8 cellular contexts compared by ENCODE assay signal in genomic region chr10:394439-395101, GRCh38.
DNase-seq lines count a peak whose midpoint lies in the region; ATAC-seq, FAIRE-seq and TF ChIP-seq lines count a peak whose summit lies in the region.
"Not testable (repeated sequence)": the region's sequence is repeated elsewhere in the genome, so short reads cannot be mapped to it uniquely, and the experiment has no call there.

No MANE protein-coding gene starts in this region.

- TF ChIP-seq EP300 in HepG2 (IDR thresholded peaks at IDR 0.05; ENCODE audit: low read depth in 2 of 2, low read length in 2 of 2); HepG2 (CRISPR knock-in tag; IDR thresholded peaks at IDR 0.05; ENCODE audit: borderline replicate concordance): not testable (repeated sequence)

- BruUV-seq in HCT116 (replicated peaks; lab: Mats Ljungman, UMichigan); HepG2 (replicated peaks; lab: Mats Ljungman, UMichigan): not testable (repeated sequence)

- peaks cover 20% of the 10 kb centered on the region for H3K36me3 Mint-ChIP-seq in osteocyte (ENCODE audit: unreplicated experiment)

- peak; percentile 32 for ATAC-seq in HCT116
- ATAC-seq in HepG2 = not testable (repeated sequence)

- H3K4me1 ChIP-seq in HCT116 (ENCODE audit: control insufficient read depth in 1 of 2, insufficient read depth in 2 of 2, low read length in 2 of 2); HepG2 (ENCODE audit: insufficient read depth, low read length): not testable (repeated sequence)
- H3K4me1 ChIP-seq in stomach smooth muscle (ENCODE audit: control insufficient read depth, insufficient read depth, low read length) = peaks cover 43% of the 10 kb centered on the region

- peak overlapping the region; percentile 52 for H3K27ac Mint-ChIP-seq in osteocyte (ENCODE audit: unreplicated experiment)

- not testable (repeated sequence) for H3K4me2 ChIP-seq in HCT116 (ENCODE audit: low read length); HepG2 (ENCODE audit: low read depth, low read length)

- not testable (repeated sequence) for H3K9me3 Mint-ChIP-seq in osteocyte (ENCODE audit: unreplicated experiment)

- CTCF ChIA-PET in HCT116 (lab: Charles Lee) = interaction anchor here (0.6 kb wide), 1 partner anchor 267 kb away, joined by 3 read pairs; no protein-coding TSS in a partner anchor
- CTCF ChIA-PET in HepG2 (lab: Yijun Ruan, JAX; ENCODE audit: low intra/inter-chr PET ratio, low total read pairs) = not testable (repeated sequence)

- not testable (repeated sequence) for H2AFZ ChIP-seq in HCT116 (ENCODE audit: low read depth, low read length, poor library complexity, severe bottlenecking); HepG2 (ENCODE audit: low read length)

- intact Hi-C loops in HCT116 (cut with micrococcal nuclease); head of caudate nucleus (cut with DNase I); HepG2 (cut with micrococcal nuclease; ENCODE audit: unreplicated experiment): not testable (repeated sequence)

- not testable (repeated sequence) for H3K9me2 ChIP-seq in HCT116 (ENCODE audit: insufficient read depth)

- not testable (repeated sequence) for H3K4me3 ChIP-seq in AG10803 (ENCODE audit: low read length); HCT116 (replicated peaks in 1 of 2; ENCODE audit: low read depth in 1 of 2, low read length in 2 of 2); choroid plexus epithelial cell (ENCODE audit: low read depth, low read length); HepG2 (replicated peaks in 1 of 3; ENCODE audit: insufficient read depth in 1 of 3, low read depth in 2 of 3, low read length in 3 of 3); stomach smooth muscle (ENCODE audit: low read length in 2 of 2)

- TF ChIP-seq RAD21 in HCT116 (IDR thresholded peaks at IDR 0.05; ENCODE audit: low read depth); HepG2 (CRISPR knock-in tag; IDR thresholded peaks at IDR 0.05): not testable (repeated sequence)

- H3K9me3 ChIP-seq in HCT116 (ENCODE audit: control insufficient read depth in 1 of 2, insufficient read depth in 1 of 2, low read depth in 1 of 2, low read length in 2 of 2); HepG2 (ENCODE audit: low read length); stomach smooth muscle (ENCODE audit: control insufficient read depth in 2 of 2, low read length in 2 of 2): not testable (repeated sequence)

- not testable (repeated sequence) for H3K79me2 ChIP-seq in HCT116 (ENCODE audit: insufficient read depth, low read length); HepG2 (ENCODE audit: insufficient read depth, low read length)

- H3K4me1 Mint-ChIP-seq in osteocyte (ENCODE audit: unreplicated experiment) = not testable (repeated sequence)

- not testable (repeated sequence) for H3K27me3 ChIP-seq in HCT116 (ENCODE audit: insufficient read depth, low read length); HepG2 (ENCODE audit: control insufficient read depth in 1 of 2, insufficient read depth in 2 of 2, low read length in 2 of 2); stomach smooth muscle (ENCODE audit: control insufficient read depth in 1 of 2, insufficient read depth in 2 of 2, low read length in 2 of 2)

- not testable (repeated sequence) for TF ChIP-seq CTCF in AG10803 (conservative IDR thresholded peaks at IDR 0.05; ENCODE audit: low read length); HCT116 (IDR thresholded peaks at IDR 0.05 in 2 of 3, conservative IDR thresholded peaks at IDR 0.05 in 1 of 3; ENCODE audit: borderline replicate concordance in 1 of 3, insufficient read depth in 1 of 3, low read depth in 2 of 3, low read length in 2 of 3); choroid plexus epithelial cell (conservative IDR thresholded peaks at IDR 0.05; ENCODE audit: low read depth, low read length); HepG2 (CRISPR knock-in tag; IDR thresholded peaks at IDR 0.05); osteocyte (IDR thresholded peaks at IDR 0.05)

- WGBS in HepG2 (ENCODE audit: low lambda C conversion rate) = 93% methylated on average over 21 of the region's 21 CpGs

- not testable (repeated sequence) for H3K27ac ChIP-seq in HCT116 (ENCODE audit: low read depth, low read length); HepG2 (ENCODE audit: extremely low read length, insufficient read depth, low read length)
- peak overlapping the region; percentile 55 for H3K27ac ChIP-seq in stomach smooth muscle (ENCODE audit: low read length)

- POLR2A ChIA-PET in HCT116 (lab: Charles Lee) = interaction anchor here (0.6 kb wide), 1 partner anchor 218 kb away, joined by 5 read pairs; no protein-coding TSS in a partner anchor
- POLR2A ChIA-PET in HepG2 (lab: Yijun Ruan, JAX) = not testable (repeated sequence)

- not testable (repeated sequence) for TF ChIP-seq POLR2A in HCT116 (IDR thresholded peaks at IDR 0.05; ENCODE audit: borderline replicate concordance, extremely low read depth, insufficient read depth, insufficient read length); HepG2 (IDR thresholded peaks at IDR 0.05; ENCODE audit: insufficient read depth in 1 of 2, low read depth in 2 of 2, low read length in 2 of 2)

- H3K4me3 Mint-ChIP-seq in osteocyte (ENCODE audit: unreplicated experiment) = not testable (repeated sequence)

- RAD21 ChIA-PET in HCT116 (lab: Charles Lee; ENCODE audit: low non-redundant PET in 1 of 2, low total read pairs in 2 of 2, uncharacterized antibody in 2 of 2, unreplicated experiment in 2 of 2) = not testable (repeated sequence)

- in situ Hi-C loops in HepG2 (cut with HindIII; ENCODE audit: extremely low pct_ligation_motif_present, low pct_unique_long_range_greater_than_20kb) = not testable (repeated sequence)

- not testable (repeated sequence) for H3K9ac ChIP-seq in HCT116 (ENCODE audit: low read length); HepG2 (ENCODE audit: insufficient read depth, low read depth, low read length); stomach smooth muscle (ENCODE audit: low read length in 2 of 2)

- not testable (repeated sequence) for H4K20me1 ChIP-seq in HCT116 (ENCODE audit: insufficient read depth); HepG2 (ENCODE audit: insufficient read depth, low read length)

- H3K36me3 ChIP-seq in HCT116 (ENCODE audit: control insufficient read depth in 1 of 2, insufficient read depth in 2 of 2, low read length in 2 of 2); HepG2 (replicated peaks in 1 of 2; ENCODE audit: control insufficient read depth in 1 of 2, insufficient read depth in 2 of 2, low read length in 2 of 2): not testable (repeated sequence)
- peaks cover 12 to 18% of the 10 kb centered on the region in 2 donors for H3K36me3 ChIP-seq in stomach smooth muscle (ENCODE audit: control insufficient read depth in 2 of 2, insufficient read depth in 2 of 2, low read length in 2 of 2)

- DNase-seq in AG10803 (ENCODE audit: low read depth) (peak; percentile 27), choroid plexus epithelial cell (ENCODE audit: low read depth) (peak; percentile 34), head of caudate nucleus (peak; percentile 22 to 93 (median 82))
- DNase-seq in HCT116 (ENCODE audit: low read depth, low spot score); HepG2 (ENCODE audit: low spot score); osteocyte (ENCODE audit: extremely low spot score, unreplicated experiment): not testable (repeated sequence)
- peak; percentile 70 for DNase-seq in activated CD8-positive, alpha-beta memory T cell treated with anti-CD3 and anti-CD28 coated beads for 24 hours

- not testable (repeated sequence) for FAIRE-seq in HepG2 (lab: Jason Lieb, UNC)

- H3K27me3 Mint-ChIP-seq in osteocyte (ENCODE audit: unreplicated experiment) = not testable (repeated sequence)

TF ChIP-seq in HepG2, 621 proteins besides CTCF, POLR2A, EP300 and RAD21 (continues in another document):
- TF ChIP-seq, protein P1, sequence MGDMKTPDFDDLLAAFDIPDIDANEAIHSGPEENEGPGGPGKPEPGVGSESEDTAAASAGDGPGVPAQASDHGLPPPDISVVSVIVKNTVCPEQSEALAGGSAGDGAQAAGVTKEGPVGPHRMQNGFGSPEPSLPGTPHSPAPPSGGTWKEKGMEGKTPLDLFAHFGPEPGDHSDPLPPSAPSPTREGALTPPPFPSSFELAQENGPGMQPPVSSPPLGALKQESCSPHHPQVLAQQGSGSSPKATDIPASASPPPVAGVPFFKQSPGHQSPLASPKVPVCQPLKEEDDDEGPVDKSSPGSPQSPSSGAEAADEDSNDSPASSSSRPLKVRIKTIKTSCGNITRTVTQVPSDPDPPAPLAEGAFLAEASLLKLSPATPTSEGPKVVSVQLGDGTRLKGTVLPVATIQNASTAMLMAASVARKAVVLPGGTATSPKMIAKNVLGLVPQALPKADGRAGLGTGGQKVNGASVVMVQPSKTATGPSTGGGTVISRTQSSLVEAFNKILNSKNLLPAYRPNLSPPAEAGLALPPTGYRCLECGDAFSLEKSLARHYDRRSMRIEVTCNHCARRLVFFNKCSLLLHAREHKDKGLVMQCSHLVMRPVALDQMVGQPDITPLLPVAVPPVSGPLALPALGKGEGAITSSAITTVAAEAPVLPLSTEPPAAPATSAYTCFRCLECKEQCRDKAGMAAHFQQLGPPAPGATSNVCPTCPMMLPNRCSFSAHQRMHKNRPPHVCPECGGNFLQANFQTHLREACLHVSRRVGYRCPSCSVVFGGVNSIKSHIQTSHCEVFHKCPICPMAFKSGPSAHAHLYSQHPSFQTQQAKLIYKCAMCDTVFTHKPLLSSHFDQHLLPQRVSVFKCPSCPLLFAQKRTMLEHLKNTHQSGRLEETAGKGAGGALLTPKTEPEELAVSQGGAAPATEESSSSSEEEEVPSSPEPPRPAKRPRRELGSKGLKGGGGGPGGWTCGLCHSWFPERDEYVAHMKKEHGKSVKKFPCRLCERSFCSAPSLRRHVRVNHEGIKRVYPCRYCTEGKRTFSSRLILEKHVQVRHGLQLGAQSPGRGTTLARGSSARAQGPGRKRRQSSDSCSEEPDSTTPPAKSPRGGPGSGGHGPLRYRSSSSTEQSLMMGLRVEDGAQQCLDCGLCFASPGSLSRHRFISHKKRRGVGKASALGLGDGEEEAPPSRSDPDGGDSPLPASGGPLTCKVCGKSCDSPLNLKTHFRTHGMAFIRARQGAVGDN (CRISPR knock-in tag; IDR thresholded peaks at IDR 0.05) = 0 out of 2 replicates have a peak, but pooled peaks have one; percentile 8
- TF ChIP-seq ZBTB38 (CRISPR knock-in tag; IDR thresholded peaks at IDR 0.05) = 0 out of 2 replicates have a peak, but pooled peaks have one; percentile 24
